ENCODE assay signal across 25 cellular contexts in genomic region chr3:162119651-162120050, GRCh38.
"Had no signal": no experiment of that assay in that cellular context is flagged by ENCODE, and none has a peak within 500 bp of the region (broad histone marks: within the 10 kb centered on the region; RNA-seq: fewer than 3 reads in every experiment).

No MANE protein-coding gene starts in this region.

- ATAC-seq: left cardiac atrium; left lobe of liver; natural killer cell; right cardiac atrium; sciatic nerve; stimulated activated naive B cell treated with anti-CD40 and anti-IgM and Interleukin-4, amounts not matched to agents 10 μg/mL and 1 μg/mL and 100 μg/mL, for 72 hours; stimulated activated naive CD8-positive, alpha-beta T cell treated with anti-CD3 and anti-CD28 coated beads, Interleukin-15, Interleukin-2, amounts not matched to agents 100 U/mL and 50 U/mL, for 24 hours had no signal

- H3K9me3 ChIP-seq: ovary, testis, thyroid gland, transverse colon, upper lobe of left lung, vagina had no signal

- DNase-seq: hippocampal formation; kidney glomerular epithelial cell; left cardiac atrium; mesendoderm; naive B cell; natural killer cell; nephron progenitor cell; ovary; right cardiac atrium; stimulated activated CD4-positive, alpha-beta T cell treated with anti-CD3 and anti-CD28 coated beads, Interleukin-12 subunit alpha, Interleukin-12 subunit beta, amount 100 ng/mL, for 4 hours; stimulated activated CD4-positive, alpha-beta T cell treated with anti-CD3 and anti-CD28 coated beads, Interleukin-15, amount 100 ng/mL, for 24 hours; stimulated activated CD4-positive, alpha-beta T cell treated with anti-CD3 and anti-CD28 coated beads, Interleukin-2, amount 100 ng/mL, for 24 hours; stimulated activated CD4-positive, alpha-beta T cell treated with anti-CD3 and anti-CD28 coated beads, Interleukin-4, amount 100 ng/mL, for 1 hour; stimulated activated naive B cell treated with anti-CD40 and anti-IgM and Interleukin-4, amounts not matched to agents 10 μg/mL and 1 μg/mL and 100 μg/mL, for 72 hours; stimulated activated naive CD8-positive, alpha-beta T cell treated with anti-CD3 and anti-CD28 coated beads, Interleukin-15, Interleukin-2, amounts not matched to agents 100 U/mL and 50 U/mL, for 24 hours; stomach; testis; thyroid gland; transverse colon; upper lobe of left lung had no signal

- H3K4me3 ChIP-seq: lung, ovary, skin epidermis, stomach, testis, thyroid gland, transverse colon, upper lobe of left lung, vagina had no signal

- H3K4me1 ChIP-seq: testis, thyroid gland, transverse colon, upper lobe of left lung, vagina had no signal

- H3K36me3 ChIP-seq: ovary, stomach, thyroid gland, transverse colon, upper lobe of left lung, vagina had no signal

- H3K27ac ChIP-seq: ovary, skin epidermis, stomach, testis, thyroid gland, transverse colon, upper lobe of left lung, vagina had no signal

- H3K27me3 ChIP-seq: ovary, stomach, testis, thyroid gland, transverse colon, upper lobe of left lung, vagina had no signal
